In the genomic region with DNA sequence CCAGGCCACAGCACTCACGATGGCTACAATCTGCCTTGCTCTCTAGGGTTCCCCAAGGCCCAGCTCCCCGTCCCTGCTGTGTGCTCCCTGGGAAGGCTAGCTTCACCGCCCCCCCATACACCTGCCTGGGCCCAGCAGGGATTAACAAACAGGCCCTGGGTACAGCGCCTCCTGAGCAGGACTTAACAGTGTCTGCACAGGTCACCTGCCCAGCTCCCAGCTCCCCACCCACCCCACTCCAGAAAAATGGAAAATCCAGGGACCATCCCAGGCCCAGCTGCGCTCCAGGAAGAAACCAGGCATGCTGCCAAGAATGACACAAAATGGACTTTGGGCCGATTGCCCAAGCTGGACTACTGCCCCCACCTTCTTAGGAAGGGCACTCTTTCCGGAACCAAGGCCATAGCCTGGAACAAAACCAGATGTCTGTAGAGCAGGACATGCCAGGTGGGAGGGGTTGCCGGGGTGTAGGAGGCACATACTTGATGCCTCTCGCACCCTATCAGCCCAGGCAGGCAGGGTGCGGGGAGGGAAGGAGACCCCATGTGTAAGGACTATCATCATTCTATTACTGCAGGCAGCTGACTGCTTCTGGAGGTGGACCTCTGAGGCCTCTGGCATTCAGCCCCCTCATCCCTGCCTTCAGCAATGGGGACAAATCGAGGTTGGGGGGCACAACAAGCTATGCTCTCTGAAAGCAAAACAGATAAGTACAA, we compare ENCODE assay signal across 15 cellular contexts.
DNase-seq lines count a peak whose midpoint lies in the region; ATAC-seq and TF ChIP-seq lines count a peak whose summit lies in the region.
"Had no signal": no experiment of that assay in that cellular context is flagged by ENCODE, and none has a peak within 500 bp of the region (broad histone marks: within the 10 kb centered on the region; RNA-seq: fewer than 3 reads in every experiment).

No MANE protein-coding gene starts in this region.

- no peaks in the 10 kb centered on the region for H3K36me3 Mint-ChIP-seq in nephron (ENCODE audit: low read depth)
- H3K36me3 Mint-ChIP-seq in T-helper 2 cell treated with Interferon-gamma antibody and Interleukin-4, amounts not matched to agents 5 μg/mL and 100 μg/mL, for 36 hours (ENCODE audit: low read depth): no peaks in the 10 kb centered on the region
- H3K36me3 Mint-ChIP-seq: activated naive CD4-positive, alpha-beta T cell treated with anti-CD3 and anti-CD28 coated beads, Interleukin-2, amount 50 U/mL, for 24 hours had no signal

- H3K27ac ChIP-seq in BLaER1: no peak overlapping the region

- no peaks in the 10 kb centered on the region for H3K27me3 ChIP-seq in BLaER1

- no peaks in the 10 kb centered on the region for H4K20me1 ChIP-seq in BLaER1

- H3K4me1 Mint-ChIP-seq in nephron: peaks cover 50% of the 10 kb centered on the region
- H3K4me1 Mint-ChIP-seq in T-helper 2 cell treated with Interferon-gamma antibody and Interleukin-4, amounts not matched to agents 5 μg/mL and 100 μg/mL, for 36 hours (ENCODE audit: low read depth): peaks cover 15% of the 10 kb centered on the region

- no peaks in the 10 kb centered on the region for H3K36me3 ChIP-seq in BLaER1

- H3K4me3 ChIP-seq in BLaER1 (no peak overlapping the region), foreskin fibroblast (ENCODE audit: low read depth in 1 of 2, low read length in 2 of 2) (no peak overlapping the region)

- H3K9me3 Mint-ChIP-seq in nephron: no peaks in the 10 kb centered on the region
- H3K9me3 Mint-ChIP-seq in T-helper 2 cell treated with Interferon-gamma antibody and Interleukin-4, amounts not matched to agents 5 μg/mL and 100 μg/mL, for 36 hours: no peaks in the 10 kb centered on the region
- H3K9me3 Mint-ChIP-seq: activated B cell treated with CpG ODN at 0.5 μM for 24 hours; activated naive CD4-positive, alpha-beta T cell treated with anti-CD3 and anti-CD28 coated beads, Interleukin-2, amount 50 U/mL, for 24 hours had no signal

- no peak overlapping the region for H3K4me3 Mint-ChIP-seq in nephron
- no peak overlapping the region for H3K4me3 Mint-ChIP-seq in T-helper 2 cell treated with Interferon-gamma antibody and Interleukin-4, amounts not matched to agents 5 μg/mL and 100 μg/mL, for 36 hours
- H3K4me3 Mint-ChIP-seq: activated B cell treated with CpG ODN at 0.5 μM for 24 hours; activated naive CD4-positive, alpha-beta T cell treated with anti-CD3 and anti-CD28 coated beads, Interleukin-2, amount 50 U/mL, for 24 hours; B cell had no signal

- ATAC-seq in esophagus mucosa (peak; percentile 24), GM19463 (IDR thresholded peaks at IDR 0.05; ENCODE audit: unreplicated experiment) (no peak)

- H3K4me1 ChIP-seq in BLaER1: peaks cover 82% of the 10 kb centered on the region

- peak overlapping the region; percentile 13; the same call in 1 of the 2 replicates for H3K4me2 ChIP-seq in BLaER1

- TF ChIP-seq CTCF in nephron (IDR thresholded peaks at IDR 0.05; ENCODE audit: unreplicated experiment in 3 of 3) (no peak), foreskin fibroblast (IDR thresholded peaks at IDR 0.05; ENCODE audit: low read depth, low read length) (no peak)

- H3K27me3 Mint-ChIP-seq in nephron (ENCODE audit: low read depth): peaks cover under 1% of the 10 kb centered on the region
- H3K27me3 Mint-ChIP-seq in T-helper 2 cell treated with Interferon-gamma antibody and Interleukin-4, amounts not matched to agents 5 μg/mL and 100 μg/mL, for 36 hours (ENCODE audit: low read depth): peaks cover 32% of the 10 kb centered on the region

- H3K27ac Mint-ChIP-seq in nephron: peak overlapping the region; percentile 28 to 57 (median 29)
- no peak overlapping the region for H3K27ac Mint-ChIP-seq in T-helper 2 cell treated with Interferon-gamma antibody and Interleukin-4, amounts not matched to agents 5 μg/mL and 100 μg/mL, for 36 hours
- H3K27ac Mint-ChIP-seq: activated B cell treated with CpG ODN at 0.5 μM for 24 hours; activated naive CD4-positive, alpha-beta T cell treated with anti-CD3 and anti-CD28 coated beads, Interleukin-2, amount 50 U/mL, for 24 hours; B cell had no signal

- H3K9ac ChIP-seq in BLaER1: no peak overlapping the region

- H3K9me3 ChIP-seq in BLaER1: no peaks in the 10 kb centered on the region

- DNase-seq in NCI-H146 (lab: John Stamatoyannopoulos, UW) (peak; percentile 70), foreskin fibroblast (no peak)
- DNase-seq in NK-92 treated with Interleukin-12 subunit alpha and Interleukin-12 subunit beta, amount 100 ng/mL, for 24 hours (lab: John Stamatoyannopoulos, UW): no peak
- no peak for DNase-seq in T-helper 2 cell treated with Interferon-gamma antibody and Interleukin-4, amounts not matched to agents 5 μg/mL and 100 μg/mL, for 36 hours (ENCODE audit: low spot score)
- DNase-seq: activated B cell treated with CpG ODN at 0.5 μM for 24 hours, caudate nucleus, DND-41, NCI-H2171, OCI-M1 had no signal
